Comparison of ENCODE assay signal across 8 cellular contexts in genomic region chr12:89351489-89352241, GRCh38. TPM values are rescaled to one million over a fixed set of nuclear protein-coding genes. Genes with fewer than 3 reads are reported as not detected.
DNase-seq lines count a peak whose midpoint lies in the region; ATAC-seq, FAIRE-seq and TF ChIP-seq lines count a peak whose summit lies in the region.

No MANE protein-coding gene starts in this region.

- H3K4me2 ChIP-seq in HepG2 (ENCODE audit: low read depth, low read length), result peak overlapping the region; percentile 94

- peaks cover 48% of the 10 kb centered on the region for H3K4me1 ChIP-seq in HepG2 (ENCODE audit: insufficient read depth, low read length)

- H3K4me3 ChIP-seq in HepG2 (replicated peaks in 1 of 3; ENCODE audit: insufficient read depth in 1 of 3, low read depth in 2 of 3, low read length in 3 of 3), result peak overlapping the region; percentile 98 to 99 (median 98)

- TF ChIP-seq CTCF in HepG2 (CRISPR knock-in tag; IDR thresholded peaks at IDR 0.05), result no peak

- in situ Hi-C loops in HepG2 (cut with HindIII; ENCODE audit: extremely low pct_ligation_motif_present, low pct_unique_long_range_greater_than_20kb), result loop anchor here (5.0 kb wide), 2 partner anchors 41 to 176 kb away; partner anchors contain the start of gene POC1B

- DNase-seq in NCI-H1417 (lab: John Stamatoyannopoulos, UW) (peak; percentile 63 to 86 (median 86)), NCI-H1417 treated with DMSO at 0.1 percent for 48 hours (lab: John Stamatoyannopoulos, UW) (no peak), UCSD-AML1 (lab: John Stamatoyannopoulos, UW; ENCODE audit: unreplicated experiment) (peak; percentile 43), caudate nucleus (lab: John Stamatoyannopoulos, UW) (peak in 20 of 61 donors; percentile 15 to 75 (median 59)), HepG2 (ENCODE audit: low spot score) (no peak), sciatic nerve (ENCODE audit: low spot score) (no peak)
- peak in 1 of 2 donors; percentile 84 for DNase-seq in stimulated activated effector memory CD8-positive, alpha-beta T cell treated with anti-CD3 and anti-CD28 coated beads, Interleukin-12 subunit alpha, Interleukin-12 subunit beta, amount 100 ng/mL, for 72 hours (ENCODE audit: low spot score in 2 of 2)

- H3K4me3 Mint-ChIP-seq in stimulated activated effector memory CD8-positive, alpha-beta T cell treated with anti-CD3 and anti-CD28 coated beads, Interleukin-12 subunit alpha, Interleukin-12 subunit beta, amount 100 ng/mL, for 72 hours, result peak overlapping the region; percentile 86

- FAIRE-seq in HepG2 (lab: Jason Lieb, UNC), result no peak

- ATAC-seq in HG03432 (IDR thresholded peaks at IDR 0.05; ENCODE audit: unreplicated experiment), result peak; percentile 23
- ATAC-seq in HepG2, result no peak
- peak; percentile 44 for ATAC-seq in stimulated activated effector memory CD8-positive, alpha-beta T cell treated with anti-CD3 and anti-CD28 coated beads, Interleukin-12 subunit alpha, Interleukin-12 subunit beta, amount 100 ng/mL, for 72 hours
- ATAC-seq in sciatic nerve, result no peak

- peaks cover 51% of the 10 kb centered on the region for H4K20me1 ChIP-seq in HepG2 (ENCODE audit: insufficient read depth, low read length)

- under 1% methylated on average over 24 of the region's 87 CpGs for WGBS in HepG2 (ENCODE audit: low lambda C conversion rate)

- TF ChIP-seq EP300 in HepG2 (IDR thresholded peaks at IDR 0.05; ENCODE audit: low read depth in 2 of 2, low read length in 2 of 2) (no peak), HepG2 (CRISPR knock-in tag; IDR thresholded peaks at IDR 0.05; ENCODE audit: borderline replicate concordance) (no peak)

- CTCF ChIA-PET in HepG2 (lab: Yijun Ruan, JAX; ENCODE audit: low intra/inter-chr PET ratio, low total read pairs), result no interaction called here

- H3K27ac ChIP-seq in caudate nucleus (ENCODE audit: low read depth, low read length), result peak overlapping the region; percentile 73
- H3K27ac ChIP-seq in HepG2 (ENCODE audit: extremely low read length, insufficient read depth, low read length), result peak overlapping the region; percentile 99

- no peaks in the 10 kb centered on the region for H3K9me3 ChIP-seq in HepG2 (ENCODE audit: low read length)

- H2AFZ ChIP-seq in HepG2 (ENCODE audit: low read length), result no peak overlapping the region

- no peak for TF ChIP-seq POLR2A in HepG2 (IDR thresholded peaks at IDR 0.05; ENCODE audit: insufficient read depth in 1 of 2, low read depth in 2 of 2, low read length in 2 of 2)

- peaks cover 48% of the 10 kb centered on the region for H3K4me1 Mint-ChIP-seq in stimulated activated effector memory CD8-positive, alpha-beta T cell treated with anti-CD3 and anti-CD28 coated beads, Interleukin-12 subunit alpha, Interleukin-12 subunit beta, amount 100 ng/mL, for 72 hours

- intact Hi-C loops in HepG2 (cut with micrococcal nuclease; ENCODE audit: unreplicated experiment), result loop anchor here (1.0 to 10.0 kb wide), 5 partner anchors 7 to 353 kb away; partner anchors contain the start of genes ATP2B1 and GALNT4
- intact Hi-C loops in sciatic nerve (cut with DNase I), result no loop called here

- H3K36me3 ChIP-seq in HepG2 (replicated peaks in 1 of 2; ENCODE audit: control insufficient read depth in 1 of 2, insufficient read depth in 2 of 2, low read length in 2 of 2), result peaks cover 8 to 26% of the 10 kb centered on the region in 2 experiments

- H3K27ac Mint-ChIP-seq in stimulated activated effector memory CD8-positive, alpha-beta T cell treated with anti-CD3 and anti-CD28 coated beads, Interleukin-12 subunit alpha, Interleukin-12 subunit beta, amount 100 ng/mL, for 72 hours, result peak overlapping the region; percentile 91

- no peak; the same call in 1 of the 2 replicates for TF ChIP-seq RAD21 in HepG2 (CRISPR knock-in tag; IDR thresholded peaks at IDR 0.05)

- no peaks in the 10 kb centered on the region for H3K9me3 Mint-ChIP-seq in stimulated activated effector memory CD8-positive, alpha-beta T cell treated with anti-CD3 and anti-CD28 coated beads, Interleukin-12 subunit alpha, Interleukin-12 subunit beta, amount 100 ng/mL, for 72 hours

- BruUV-seq in HepG2 (replicated peaks; lab: Mats Ljungman, UMichigan), result TSS peak; percentile 73

- H3K36me3 Mint-ChIP-seq in stimulated activated effector memory CD8-positive, alpha-beta T cell treated with anti-CD3 and anti-CD28 coated beads, Interleukin-12 subunit alpha, Interleukin-12 subunit beta, amount 100 ng/mL, for 72 hours, result peaks cover 73% of the 10 kb centered on the region

- POLR2A ChIA-PET in HepG2 (lab: Yijun Ruan, JAX), result interaction anchor here (0.8 to 10.6 kb wide), 20 partner anchors 6 to 358 kb away, joined by 3 to 430 read pairs (median 12); partner anchors contain the start of genes ATP2B1, GALNT4 and POC1B

- H3K27me3 ChIP-seq in HepG2 (ENCODE audit: control insufficient read depth in 1 of 2, insufficient read depth in 2 of 2, low read length in 2 of 2), result peaks cover 0 to 9% of the 10 kb centered on the region in 2 experiments; a peak in 1 of 5 replicates

- H3K9ac ChIP-seq in HepG2 (ENCODE audit: insufficient read depth, low read depth, low read length), result peak overlapping the region; percentile 99

- H3K79me2 ChIP-seq in HepG2 (ENCODE audit: insufficient read depth, low read length), result peaks cover 69% of the 10 kb centered on the region

TF ChIP-seq in HepG2, 621 proteins besides CTCF, POLR2A, EP300 and RAD21 (continues in another document):
- TF ChIP-seq JARID2 (CRISPR knock-in tag; IDR thresholded peaks at IDR 0.05; ENCODE audit: insufficient replicate concordance), result no peak
- no peak for TF ChIP-seq IRX3 (CRISPR knock-in tag; IDR thresholded peaks at IDR 0.05; ENCODE audit: borderline replicate concordance, low read depth)
- TF ChIP-seq ZNF101 (CRISPR knock-in tag; IDR thresholded peaks at IDR 0.05; ENCODE audit: borderline replicate concordance, low read depth), result no peak
- no peak; the same call in 1 of the 2 replicates for TF ChIP-seq ZNF839 (CRISPR knock-in tag; IDR thresholded peaks at IDR 0.05; ENCODE audit: borderline replicate concordance)
- no peak for TF ChIP-seq SKI (IDR thresholded peaks at IDR 0.05; ENCODE audit: partially characterized antibody)
- TF ChIP-seq SMC3 (IDR thresholded peaks at IDR 0.05; ENCODE audit: low read length), result no peak
- no peak for TF ChIP-seq RERE (CRISPR knock-in tag; IDR thresholded peaks at IDR 0.05; ENCODE audit: low read depth)

RNA-seq across cellular contexts. Expression of gene DUSP6, which starts 0.6 kb away (rescaled TPM):
- total RNA-seq in HepG2 (2016; rRNA removed; fragmentation: Illumina TruSeq; extraction: Trizol) (37.0 and 40.9 TPM in 2 replicates), sciatic nerve (93.3 TPM)
- 4.4 and 4.7 TPM in 2 replicates for total RNA-seq in HepG2 (2016; cell fraction: cytosol; rRNA removed; fragmentation: Illumina TruSeq; extraction: Trizol; ENCODE audit: low read depth)
- 36.2 and 41.6 TPM in 2 replicates for total RNA-seq in HepG2 (2016; cell fraction: insoluble cytoplasmic fraction; rRNA removed; fragmentation: Illumina TruSeq; extraction: Trizol)
- 13.7 and 14.2 TPM in 2 replicates for total RNA-seq in HepG2 (2016; cell fraction: membrane; rRNA removed; fragmentation: Illumina TruSeq; extraction: Trizol)
- total RNA-seq in HepG2 (2016; cell fraction: nucleus; rRNA removed; fragmentation: Illumina TruSeq; extraction: Trizol), result 52.5 and 56.1 TPM in 2 replicates
- 161 and 175 TPM in 2 replicates for polyA plus RNA-seq in HepG2 (2011; rRNA removed)
- 140 and 159 TPM in 2 replicates for polyA plus RNA-seq in HepG2 (2011; cell fraction: cytosol; rRNA removed)
- polyA plus RNA-seq in HepG2 (2011; cell fraction: nucleus; rRNA removed), result 198 and 204 TPM in 2 replicates
- polyA plus RNA-seq in HepG2 (2012), result 101 and 134 TPM in 2 replicates
- 1.2 and 1.4 TPM in 2 replicates for polyA plus RNA-seq in HepG2 (2016; cell fraction: cytosol; fragmentation: Illumina TruSeq; extraction: Trizol; ENCODE audit: low read depth)
- polyA plus RNA-seq in HepG2 (2016; cell fraction: insoluble cytoplasmic fraction; fragmentation: Illumina TruSeq; extraction: Trizol; ENCODE audit: low read depth), result 31.8 and 35.1 TPM in 2 replicates
- 4.5 and 5.5 TPM in 2 replicates for polyA plus RNA-seq in HepG2 (2016; cell fraction: membrane; fragmentation: Illumina TruSeq; extraction: Trizol; ENCODE audit: low read depth)
- polyA plus RNA-seq in HepG2 (2016; cell fraction: nucleus; fragmentation: Illumina TruSeq; extraction: Trizol; ENCODE audit: insufficient read depth, low read depth), result 62.5 and 77.8 TPM in 2 replicates
- polyA minus RNA-seq in HepG2 (2011; rRNA and poly(A)+ RNA removed; ENCODE audit: low replicate concordance), result 3.5 and 736 TPM in 2 replicates
- polyA minus RNA-seq in HepG2 (2011; cell fraction: cytosol; rRNA and poly(A)+ RNA removed), result 161 and 182 TPM in 2 replicates
- 194 and 220 TPM in 2 replicates for polyA minus RNA-seq in HepG2 (2011; cell fraction: nucleus; rRNA and poly(A)+ RNA removed)

Comparison
In these comparisons a context has a peak if more than half of its experiments do, and no peak if none do; other contexts are left out.
1. DNase-seq: peak in NCI-H1417 (3 of 3) and UCSD-AML1 (single experiment); none in NCI-H1417 treated with DMSO at 0.1 percent for 48 hours (single experiment), HepG2 (single experiment) and sciatic nerve (single experiment).
2. ATAC-seq: peak in HG03432 (single experiment) and stimulated activated effector memory CD8-positive, alpha-beta T cell treated with anti-CD3 and anti-CD28 coated beads, Interleukin-12 subunit alpha, Interleukin-12 subunit beta, amount 100 ng/mL, for 72 hours (single experiment); none in HepG2 (single experiment) and sciatic nerve (single experiment).